1 cellular context compared by ENCODE assay signal in genomic region chr3:157130138-157130880, GRCh38.
TF ChIP-seq lines count a peak whose summit lies in the region.

No MANE protein-coding gene starts in this region.

TF ChIP-seq in K562, 482 proteins besides CTCF, POLR2A, EP300 and RAD21 (continued from another document):
- TF ChIP-seq GMEB1 (CRISPR knock-in tag; IDR thresholded peaks at IDR 0.05) (no peak), NBN (IDR thresholded peaks at IDR 0.05; ENCODE audit: low read depth) (no peak), E2F6 (IDR thresholded peaks at IDR 0.05; ENCODE audit: borderline replicate concordance in 1 of 2, extremely low read depth in 1 of 2, insufficient read depth in 1 of 2, insufficient read length in 1 of 2, low read depth in 1 of 2, low read length in 1 of 2, poor library complexity in 1 of 2, severe bottlenecking in 1 of 2) (peak in 1 of 2 experiments; percentile 25), ZFP36 (IDR thresholded peaks at IDR 0.05; ENCODE audit: low read depth, low read length, partially characterized antibody) (no peak), ZNF197 (CRISPR knock-in tag; IDR thresholded peaks at IDR 0.05; ENCODE audit: low read depth) (0 out of 2 replicates have a peak, but pooled peaks have one; percentile 42), RFX7 (CRISPR knock-in tag; IDR thresholded peaks at IDR 0.05) (no peak), XRCC5 (IDR thresholded peaks at IDR 0.05; ENCODE audit: low read depth, low read length) (no peak), ELF2 (CRISPR knock-in tag; IDR thresholded peaks at IDR 0.05) (no peak), TRIM24 (IDR thresholded peaks at IDR 0.05) (no peak), JUN (IDR thresholded peaks at IDR 0.05; ENCODE audit: borderline replicate concordance, low read depth, low read length) (no peak), JUN (CRISPR knock-in tag; IDR thresholded peaks at IDR 0.05; ENCODE audit: borderline replicate concordance) (no peak), HINFP (tag; conservative IDR thresholded peaks at IDR 0.05; ENCODE audit: low read depth) (no peak), EZH2 (IDR thresholded peaks at IDR 0.05; ENCODE audit: borderline replicate concordance, low read depth, low read length) (no peak), CBFA2T2 (conservative IDR thresholded peaks at IDR 0.05) (no peak), GTF3C2 (IDR thresholded peaks at IDR 0.05; ENCODE audit: borderline replicate concordance, extremely low read depth, insufficient read length) (no peak), PREB (CRISPR knock-in tag; IDR thresholded peaks at IDR 0.05) (no peak), PTTG1 (tag; IDR thresholded peaks at IDR 0.05; ENCODE audit: low read depth) (no peak; the same call in 1 of the 2 replicates), TCF15 (CRISPR knock-in tag; IDR thresholded peaks at IDR 0.05) (no peak), ZC3H11A (IDR thresholded peaks at IDR 0.05; ENCODE audit: low read depth, low read length) (no peak), ZEB2 (IDR thresholded peaks at IDR 0.05) (no peak), ZNF699 (CRISPR knock-in tag; IDR thresholded peaks at IDR 0.05; ENCODE audit: insufficient replicate concordance) (no peak), CBX3 (IDR thresholded peaks at IDR 0.05; ENCODE audit: borderline replicate concordance in 1 of 2, low read length in 2 of 2) (no peak), TFAP4 (CRISPR knock-in tag; IDR thresholded peaks at IDR 0.05; ENCODE audit: borderline replicate concordance) (no peak; the same call in 1 of the 2 replicates), STAG1 (CRISPR knock-in tag; IDR thresholded peaks at IDR 0.05; ENCODE audit: borderline replicate concordance) (no peak; the same call in 1 of the 2 replicates), ZKSCAN8 (CRISPR knock-in tag; IDR thresholded peaks at IDR 0.05) (peak; percentile 77), BACH1 (tag; IDR thresholded peaks at IDR 0.05) (no peak), BCL6 (CRISPR knock-in tag; IDR thresholded peaks at IDR 0.05) (no peak), DIDO1 (tag; IDR thresholded peaks at IDR 0.05; ENCODE audit: low read depth) (no peak), SIRT6 (IDR thresholded peaks at IDR 0.05; ENCODE audit: low read depth, low read length) (no peak), ZNF239 (CRISPR knock-in tag; IDR thresholded peaks at IDR 0.05) (no peak), NCOR1 (IDR thresholded peaks at IDR 0.05) (no peak), ZFP30 (CRISPR knock-in tag; IDR thresholded peaks at IDR 0.05; ENCODE audit: borderline replicate concordance) (no peak), RREB1 (CRISPR knock-in tag; IDR thresholded peaks at IDR 0.05) (0 out of 2 replicates have a peak, but pooled peaks have one; percentile 36), TARDBP (IDR thresholded peaks at IDR 0.05) (no peak), ZNF584 (CRISPR knock-in tag; IDR thresholded peaks at IDR 0.05; ENCODE audit: low read depth) (peak; percentile 37; the same call in 1 of the 2 replicates), ZNF695 (CRISPR knock-in tag; IDR thresholded peaks at IDR 0.05) (no peak), ZNF668 (CRISPR knock-in tag; IDR thresholded peaks at IDR 0.05) (no peak), ZNF586 (CRISPR knock-in tag; conservative IDR thresholded peaks at IDR 0.05) (no peak)
